8 cellular contexts compared by ENCODE assay signal in genomic region chrX:48911407-48912182, GRCh38. TPM values are rescaled to one million over a fixed set of nuclear protein-coding genes. Genes with fewer than 3 reads are reported as not detected.
DNase-seq lines count a peak whose midpoint lies in the region; ATAC-seq and TF ChIP-seq lines count a peak whose summit lies in the region.

Gene SLC35A2 (minus strand): TSS chrX:48911646. CDS start chrX:48911636, 10 bp downstream.

- H3K4ac ChIP-seq in neuronal stem cell (ENCODE audit: low read length), result no peak within 1 kb of the TSS

- no peaks in the 10 kb centered on the region for H3K79me1 ChIP-seq in neuronal stem cell (ENCODE audit: low read depth, low read length)

- H3K4me2 ChIP-seq in HCT116 (ENCODE audit: low read length) (peak within 1 kb of the TSS; percentile 83), neuronal stem cell (ENCODE audit: insufficient read depth, low read length, poor library complexity, severe bottlenecking) (peak within 1 kb of the TSS; percentile 62)

- H3K4me3 ChIP-seq in HCT116 (replicated peaks in 1 of 2; ENCODE audit: low read depth in 1 of 2, low read length in 2 of 2) (peak within 1 kb of the TSS; percentile 84 to 87), NB4 (ENCODE audit: low read depth, low read length) (peak within 1 kb of the TSS; percentile 97), gastroesophageal sphincter (peak within 1 kb of the TSS; percentile 64 to 67), neuronal stem cell (ENCODE audit: low read length in 2 of 2) (peak within 1 kb of the TSS; percentile 64 to 97)

- WGBS in gastroesophageal sphincter (ENCODE audit: low coverage in 1 of 2), 2 donors, result 1 to 37% methylated on average over 14 to 23 of the region's 60 CpGs
- WGBS in neuronal stem cell (ENCODE audit: extremely low coverage in 2 of 2, insufficient read length in 2 of 2, insufficient replicate concordance in 1 of 2), 2 donors, result no CpG with 5 or more reads among the region's 60 CpGs

- H2AFZ ChIP-seq in HCT116 (ENCODE audit: low read depth, low read length, poor library complexity, severe bottlenecking) (no peak within 1 kb of the TSS), neuronal stem cell (ENCODE audit: low read length) (peak within 1 kb of the TSS; percentile 81)

- DNase-seq in ELF-1 (ENCODE audit: low read depth, low spot score) (peak; percentile 94), HCT116 (ENCODE audit: low read depth, low spot score) (peak; percentile 77), NB4 (ENCODE audit: low read depth) (peak; percentile 75), SK-N-DZ (ENCODE audit: low spot score) (peak; percentile 79), neuronal stem cell (ENCODE audit: low spot score) (peak; percentile 48), substantia nigra (lab: John Stamatoyannopoulos, UW) (peak; percentile 3 to 87 (median 64))
- peak; percentile 89 for DNase-seq in activated naive CD4-positive, alpha-beta T cell treated with Interleukin-2 at 50 U/mL for 16 hours

- no peak within 1 kb of the TSS for H4K8ac ChIP-seq in neuronal stem cell (ENCODE audit: low read depth, low read length)

- H2BK5ac ChIP-seq in neuronal stem cell (ENCODE audit: low read length), result no peak within 1 kb of the TSS

- POLR2A ChIA-PET in HCT116 (lab: Charles Lee), result interaction anchor here (1.3 to 1.5 kb wide), 3 partner anchors 14 to 175 kb away, joined by 3 to 12 read pairs (median 5); partner anchors contain the start of genes PQBP1 and TIMM17B

- no peak within 1 kb of the TSS for H2BK12ac ChIP-seq in neuronal stem cell (ENCODE audit: low read length)

- H3K36me3 ChIP-seq in HCT116 (ENCODE audit: control insufficient read depth in 1 of 2, insufficient read depth in 2 of 2, low read length in 2 of 2) (peaks cover 7 to 12% of the 10 kb centered on the region in 2 experiments; a peak in 3 of 4 replicates), gastroesophageal sphincter (peaks cover 0 to 27% of the 10 kb centered on the region in 2 donors), neuronal stem cell (replicated peaks in 1 of 2; ENCODE audit: control insufficient read depth in 2 of 2, insufficient read depth in 2 of 2, low read length in 2 of 2) (peaks cover 0 to 21% of the 10 kb centered on the region in 2 donors)

- no peak within 1 kb of the TSS for H2AK5ac ChIP-seq in neuronal stem cell (ENCODE audit: low read depth, low read length)

- H4K20me1 ChIP-seq in HCT116 (ENCODE audit: insufficient read depth), result no peaks in the 10 kb centered on the region

- peak within 1 kb of the TSS; percentile 48 for H3K18ac ChIP-seq in neuronal stem cell (ENCODE audit: low read length)

- H3K4me1 ChIP-seq in HCT116 (ENCODE audit: control insufficient read depth in 1 of 2, insufficient read depth in 2 of 2, low read length in 2 of 2) (peaks cover 0 to 18% of the 10 kb centered on the region in 2 experiments), gastroesophageal sphincter (peaks cover 0 to 21% (median 0%) of the 10 kb centered on the region in 3 donors), neuronal stem cell (ENCODE audit: control insufficient read depth in 2 of 2, insufficient read depth in 1 of 2, low read depth in 1 of 2, low read length in 2 of 2) (no peaks in the 10 kb centered on the region)

- no peak for TF ChIP-seq CTCF in HCT116 (IDR thresholded peaks at IDR 0.05 in 2 of 3, conservative IDR thresholded peaks at IDR 0.05 in 1 of 3; ENCODE audit: borderline replicate concordance in 1 of 3, insufficient read depth in 1 of 3, low read depth in 2 of 3, low read length in 2 of 3)
- no peak for TF ChIP-seq CTCF in NB4 (IDR thresholded peaks at IDR 0.05; ENCODE audit: low read depth, low read length)
- no peak for TF ChIP-seq CTCF in gastroesophageal sphincter (IDR thresholded peaks at IDR 0.05)

- peaks cover 53% of the 10 kb centered on the region for H3K79me2 ChIP-seq in HCT116 (ENCODE audit: insufficient read depth, low read length)

- peak within 1 kb of the TSS; percentile 96 for H3K23ac ChIP-seq in neuronal stem cell (ENCODE audit: low read depth, low read length, poor library complexity)

- TF ChIP-seq POLR2A in HCT116 (IDR thresholded peaks at IDR 0.05; ENCODE audit: borderline replicate concordance, extremely low read depth, insufficient read depth, insufficient read length) (peak; percentile 40), NB4 (IDR thresholded peaks at IDR 0.05; ENCODE audit: extremely low read depth, insufficient read length) (peak; percentile 44), gastroesophageal sphincter (IDR thresholded peaks at IDR 0.05) (peak; percentile 46 to 63)

- H3K9me2 ChIP-seq in HCT116 (ENCODE audit: insufficient read depth), result no peaks in the 10 kb centered on the region

- no peak within 1 kb of the TSS for H4K91ac ChIP-seq in neuronal stem cell (ENCODE audit: low read depth, low read length, poor library complexity)

- TF ChIP-seq EP300 in gastroesophageal sphincter (IDR thresholded peaks at IDR 0.05), result no peak

- ATAC-seq in HCT116 (peak; percentile 90), gastroesophageal sphincter (peak; percentile 83)

- no peak within 1 kb of the TSS for H2BK120ac ChIP-seq in neuronal stem cell (ENCODE audit: low read depth, low read length)

- CTCF ChIA-PET in HCT116 (lab: Charles Lee), result no interaction called here

- H3K9me3 ChIP-seq in HCT116 (ENCODE audit: control insufficient read depth in 1 of 2, insufficient read depth in 1 of 2, low read depth in 1 of 2, low read length in 2 of 2) (no peaks in the 10 kb centered on the region), gastroesophageal sphincter (no peaks in the 10 kb centered on the region), neuronal stem cell (replicated peaks in 1 of 2; ENCODE audit: control insufficient read depth in 2 of 2, insufficient read depth in 1 of 2, low read depth in 1 of 2, low read length in 2 of 2) (no peaks in the 10 kb centered on the region)

- RAD21 ChIA-PET in HCT116 (lab: Charles Lee; ENCODE audit: low non-redundant PET in 1 of 2, low total read pairs in 2 of 2, uncharacterized antibody in 2 of 2, unreplicated experiment in 2 of 2), result no interaction called here

- H3K9ac ChIP-seq in HCT116 (ENCODE audit: low read length) (peak within 1 kb of the TSS; percentile 85), neuronal stem cell (ENCODE audit: low read depth, low read length, poor library complexity) (peak within 1 kb of the TSS; percentile 90)

- no peak for TF ChIP-seq RAD21 in HCT116 (IDR thresholded peaks at IDR 0.05; ENCODE audit: low read depth)

- BruUV-seq in HCT116 (replicated peaks; lab: Mats Ljungman, UMichigan), result no TSS peak

- intact Hi-C loops in HCT116 (cut with micrococcal nuclease), result no loop called here

- H3K14ac ChIP-seq in neuronal stem cell (ENCODE audit: low read length), result no peak within 1 kb of the TSS

- H3K27ac ChIP-seq in HCT116 (ENCODE audit: low read depth, low read length) (peak within 1 kb of the TSS; percentile 78), gastroesophageal sphincter (peak within 1 kb of the TSS; percentile 74 to 84 (median 82)), neuronal stem cell (replicated peaks; ENCODE audit: low read length) (peak within 1 kb of the TSS; percentile 70), substantia nigra (ENCODE audit: low read depth, low read length, poor library complexity, severe bottlenecking) (peak within 1 kb of the TSS; percentile 68)

- H3K27me3 ChIP-seq in HCT116 (ENCODE audit: insufficient read depth, low read length) (no peaks in the 10 kb centered on the region), gastroesophageal sphincter (no peaks in the 10 kb centered on the region), neuronal stem cell (ENCODE audit: control insufficient read depth in 3 of 3, insufficient read depth in 3 of 3, low read depth in 1 of 3, low read length in 3 of 3) (no peaks in the 10 kb centered on the region)

- no peak within 1 kb of the TSS for H2BK15ac ChIP-seq in neuronal stem cell (ENCODE audit: low read length)

TF ChIP-seq in HCT116, 20 proteins besides CTCF, POLR2A, EP300 and RAD21:
- peak; percentile 87 for TF ChIP-seq YY1 (IDR thresholded peaks at IDR 0.05; ENCODE audit: extremely low read depth, insufficient replicate concordance, low read depth, low read length)
- peak; percentile 78 for TF ChIP-seq POLR2AphosphoS5 (IDR thresholded peaks at IDR 0.05; ENCODE audit: low read depth, low read length)
- TF ChIP-seq TCF7L2 (IDR thresholded peaks at IDR 0.05; ENCODE audit: borderline replicate concordance, extremely low read depth, insufficient read depth, insufficient read length), result peak; percentile 66
- TF ChIP-seq FOSL1 (IDR thresholded peaks at IDR 0.05; ENCODE audit: low read depth), result no peak
TF ChIP-seq in HCT116: peak in this region for 3.

RNA-seq across cellular contexts. Expression of gene SLC35A2, which starts in this region (rescaled TPM):
- total RNA-seq in HCT116 (2021; ENCODE audit: unreplicated experiment) (35.0 TPM), gastroesophageal sphincter (10 to 100 TPM in 3 of 4 donors, 1 to 10 TPM in 1; 8.1 to 12.8 (median 11.9) TPM)
- 29.2 and 34.0 TPM in 2 replicates for polyA plus RNA-seq in HCT116 (2012)
- 11.0 and 16.5 TPM in 2 replicates for polyA plus RNA-seq in SK-N-DZ (2014; cell fraction: cytosol; rRNA removed)
- polyA plus RNA-seq in SK-N-DZ (2014; cell fraction: nucleus; rRNA removed), result 13.2 and 21.5 TPM in 2 replicates
- polyA plus RNA-seq in neuronal stem cell (2013, experiment 1 of 2), result 12.9 TPM
- 11.9 TPM for polyA plus RNA-seq in neuronal stem cell (2013, experiment 2 of 2)

Comparison
In these comparisons a context has a peak if more than half of its experiments do, and no peak if none do; other contexts are left out.
1. Peak in every context shown above with its lines: DNase-seq, ATAC-seq, H3K4me3 ChIP-seq and H3K27ac ChIP-seq.